ENCODE assay signal across 19 cellular contexts in genomic region chr2:67560818-67561221, GRCh38.
DNase-seq lines count a peak whose midpoint lies in the region; ATAC-seq and TF ChIP-seq lines count a peak whose summit lies in the region.
"Had no signal": no experiment of that assay in that cellular context is flagged by ENCODE, and none has a peak within 500 bp of the region (broad histone marks: within the 10 kb centered on the region; RNA-seq: fewer than 3 reads in every experiment).

No MANE protein-coding gene starts in this region.

- no peak for TF ChIP-seq POLR2A in suprapubic skin (IDR thresholded peaks at IDR 0.05)

- peaks cover 43% of the 10 kb centered on the region for H3K4me1 Mint-ChIP-seq in mesothelial cell of epicardium
- H3K4me1 Mint-ChIP-seq: activated naive CD8-positive, alpha-beta T cell treated with anti-CD3 and anti-CD28 coated beads for 36 hours; H9; IgD-negative memory B cell; naive B cell had no signal

- no peaks in the 10 kb centered on the region for H3K9me3 ChIP-seq in suprapubic skin
- H3K9me3 ChIP-seq: breast epithelium, esophagus muscularis mucosa, SJSA1 had no signal

- H3K27ac Mint-ChIP-seq in mesothelial cell of epicardium, result peak overlapping the region; percentile 91
- H3K27ac Mint-ChIP-seq: activated naive CD8-positive, alpha-beta T cell treated with anti-CD3 and anti-CD28 coated beads for 36 hours; H9; naive B cell; T-helper 2 cell treated with Interferon-gamma antibody and Interleukin-4, amounts not matched to agents 5 μg/mL and 100 μg/mL, for 36 hours had no signal

- DNase-seq in OCI-M1 (lab: John Stamatoyannopoulos, UW), result peak; percentile 37
- DNase-seq in epithelial cell of prostate (ENCODE audit: low read depth, low spot score), result no peak
- DNase-seq in mesothelial cell of epicardium (ENCODE audit: low spot score in 2 of 2, unreplicated experiment in 2 of 2), result no peak
- no peak for DNase-seq in NCI-H2107 (lab: John Stamatoyannopoulos, UW)
- DNase-seq in dorsolateral prefrontal cortex, result no peak
- DNase-seq in suprapubic skin (ENCODE audit: low spot score in 2 of 2), result no peak
- DNase-seq: activated naive CD8-positive, alpha-beta T cell treated with anti-CD3 and anti-CD28 coated beads for 36 hours; DMS 273 treated with DMSO at 0.1 percent for 48 hours; H9; naive B cell; stimulated activated CD4-positive, alpha-beta T cell treated with anti-CD3 and anti-CD28 coated beads, Interleukin-4, amount 100 ng/mL, for 1 hour had no signal

- peak overlapping the region; percentile 36; the same call in 1 of the 2 replicates for H3K27ac ChIP-seq in 22Rv1
- H3K27ac ChIP-seq in epithelial cell of prostate, result peak overlapping the region; percentile 54
- no peak overlapping the region for H3K27ac ChIP-seq in dorsolateral prefrontal cortex
- H3K27ac ChIP-seq in suprapubic skin, result no peak overlapping the region
- H3K27ac ChIP-seq: breast epithelium, esophagus muscularis mucosa had no signal

- no peaks in the 10 kb centered on the region for H3K36me3 Mint-ChIP-seq in mesothelial cell of epicardium
- H3K36me3 Mint-ChIP-seq: activated naive CD8-positive, alpha-beta T cell treated with anti-CD3 and anti-CD28 coated beads for 36 hours; IgD-negative memory B cell; naive B cell had no signal

- TF ChIP-seq CTCF in 22Rv1 (IDR thresholded peaks at IDR 0.05) (no peak), mesothelial cell of epicardium (IDR thresholded peaks at IDR 0.05; ENCODE audit: unreplicated experiment) (no peak), dorsolateral prefrontal cortex (IDR thresholded peaks at IDR 0.05 in 54 of 56, conservative IDR thresholded peaks at IDR 0.05 in 2 of 56; ENCODE audit: low read depth in 1 of 56, partially characterized antibody in 56 of 56) (no peak), suprapubic skin (IDR thresholded peaks at IDR 0.05) (no peak)

- H3K9me3 Mint-ChIP-seq in mesothelial cell of epicardium, result peaks cover 15% of the 10 kb centered on the region
- H3K9me3 Mint-ChIP-seq: activated naive CD8-positive, alpha-beta T cell treated with anti-CD3 and anti-CD28 coated beads for 36 hours; H9 had no signal

- H3K27me3 ChIP-seq in dorsolateral prefrontal cortex (peaks cover 0 to 6% (median 0%) of the 10 kb centered on the region in 45 donors), suprapubic skin (no peaks in the 10 kb centered on the region)
- H3K27me3 ChIP-seq: breast epithelium, esophagus muscularis mucosa, SJSA1 had no signal

- no peak for ATAC-seq in HG02610 (IDR thresholded peaks at IDR 0.05; ENCODE audit: unreplicated experiment)
- ATAC-seq: GM12878 had no signal

- H3K4me1 ChIP-seq in suprapubic skin, result no peaks in the 10 kb centered on the region
- H3K4me1 ChIP-seq: breast epithelium had no signal

- TF ChIP-seq EP300 in suprapubic skin (IDR thresholded peaks at IDR 0.05), result no peak

- intact Hi-C loops in dorsolateral prefrontal cortex (cut with DNase I), result no loop called here

- H3K4me3 Mint-ChIP-seq in mesothelial cell of epicardium, result no peak overlapping the region
- H3K4me3 Mint-ChIP-seq: activated naive CD8-positive, alpha-beta T cell treated with anti-CD3 and anti-CD28 coated beads for 36 hours; H9; IgD-negative memory B cell; naive B cell; T-helper 2 cell treated with Interferon-gamma antibody and Interleukin-4, amounts not matched to agents 5 μg/mL and 100 μg/mL, for 36 hours had no signal

- H3K36me3 ChIP-seq in suprapubic skin, result no peaks in the 10 kb centered on the region
- H3K36me3 ChIP-seq: breast epithelium, esophagus muscularis mucosa, SJSA1 had no signal

- no peak overlapping the region for H3K4me3 ChIP-seq in dorsolateral prefrontal cortex
- H3K4me3 ChIP-seq in suprapubic skin, result no peak overlapping the region
- H3K4me3 ChIP-seq: breast epithelium, esophagus muscularis mucosa, GM12878, SJSA1 had no signal

- no peaks in the 10 kb centered on the region for H3K27me3 Mint-ChIP-seq in mesothelial cell of epicardium (ENCODE audit: low read depth)
- H3K27me3 Mint-ChIP-seq: activated naive CD8-positive, alpha-beta T cell treated with anti-CD3 and anti-CD28 coated beads for 36 hours; IgD-negative memory B cell had no signal

- 73% methylated on average over 2 of the region's 2 CpGs for WGBS in suprapubic skin

Comparison
In these comparisons a context has a peak if more than half of its experiments do, and no peak if none do; other contexts are left out.
1. H3K27ac ChIP-seq: peak in 22Rv1 (single experiment) and epithelial cell of prostate (single experiment); none in dorsolateral prefrontal cortex (0 of 59) and suprapubic skin (single experiment).